ENCODE assay signal across 13 cellular contexts in genomic region chr17:41232399-41233105, GRCh38. TPM values are rescaled to one million over a fixed set of nuclear protein-coding genes. Genes with fewer than 3 reads are reported as not detected.
"Had no signal": no experiment of that assay in that cellular context is flagged by ENCODE, and none has a peak within 500 bp of the region (broad histone marks: within the 10 kb centered on the region; RNA-seq: fewer than 3 reads in every experiment).

A gene with protein sequence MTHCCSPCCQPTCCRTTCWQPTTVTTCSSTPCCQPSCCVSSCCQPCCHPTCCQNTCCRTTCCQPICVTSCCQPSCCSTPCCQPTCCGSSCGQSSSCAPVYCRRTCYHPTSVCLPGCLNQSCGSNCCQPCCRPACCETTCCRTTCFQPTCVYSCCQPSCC (plus strand): TSS chr17:41232449. CDS start chr17:41232502, 53 bp downstream.

RNA-seq across cellular contexts. Expression of the gene that starts here (rescaled TPM):
- total RNA-seq: activated CD4-positive, alpha-beta T cell treated with anti-CD3 and anti-CD28 coated beads, Interleukin-2, amount 10 ng/mL, durations not matched to agents 7 days and 5 days; activated CD8-positive, alpha-beta T cell treated with anti-CD3 and anti-CD28 coated beads, Interleukin-2, amount 10 ng/mL, durations not matched to agents 7 days and 5 days; activated naive CD8-positive, alpha-beta T cell treated with anti-CD3 and anti-CD28 coated beads, Interleukin-2, amount 10 ng/mL, durations not matched to agents 7 days and 5 days; activated T-helper 2 cell treated with anti-CD3 and anti-CD28 coated beads, Interferon-gamma antibody, Interleukin-2, Interleukin-4, amounts not matched to agents 10 μg/mL and 5 μg/mL and 100 μg/mL, durations not matched to agents 14 hours and 24 hours and 36 hours; ascending aorta; cardiac muscle cell; LHCN-M2; NCI-H460; RPMI7951; SJCRH30; T-helper 1 cell treated with Interleukin-12 subunit alpha and Interleukin-12 subunit beta and Interleukin-4 antibody, amounts not matched to agents 30 ng/mL and 1 ng/mL, for 36 hours; T-helper 2 cell treated with Interferon-gamma antibody and Interleukin-4, amounts not matched to agents 100 ng/mL and 5 ng/mL, for 36 hours had no signal
- polyA plus RNA-seq: adipose tissue, cardiac muscle cell had no signal
